Comparison of ENCODE assay signal across 16 cellular contexts in the genomic region with DNA sequence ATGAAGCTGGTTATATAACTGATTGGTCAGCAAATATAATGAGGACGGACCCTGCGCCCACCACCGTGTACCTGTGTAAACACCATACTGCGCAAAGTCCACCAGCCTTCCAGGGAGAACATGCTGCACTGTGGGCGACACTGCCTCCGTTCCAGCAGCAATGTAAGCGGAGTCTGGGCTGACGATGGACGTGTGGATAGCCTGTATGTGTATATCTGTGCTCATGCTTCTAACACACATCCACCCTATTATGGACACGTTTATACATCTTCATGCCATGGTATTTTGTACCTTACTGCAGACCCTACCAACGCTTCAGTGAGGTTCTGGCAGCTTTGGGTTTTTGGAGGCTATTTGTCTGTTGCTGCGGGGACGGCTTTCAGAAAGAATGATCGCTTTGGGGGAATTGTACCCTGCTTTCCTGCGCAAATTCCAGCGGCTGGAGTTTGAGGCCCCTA. TPM values are rescaled to one million over a fixed set of nuclear protein-coding genes. Genes with fewer than 3 reads are reported as not detected.
A peak's percentile ranks its signal among the peaks of the same experiment; 100 is the strongest.
DNase-seq lines count a peak whose midpoint lies in the region; ATAC-seq, FAIRE-seq and TF ChIP-seq lines count a peak whose summit lies in the region.
"Had no signal": no experiment of that assay in that cellular context is flagged by ENCODE, and none has a peak within 500 bp of the region (broad histone marks: within the 10 kb centered on the region; RNA-seq: fewer than 3 reads in every experiment).

No MANE protein-coding gene starts in this region.

- TF ChIP-seq CTCF in natural killer cell (IDR thresholded peaks at IDR 0.05) (no peak), IMR-90 (conservative IDR thresholded peaks at IDR 0.05; ENCODE audit: low read depth, low read length) (no peak), bronchial epithelial cell (IDR thresholded peaks at IDR 0.05; ENCODE audit: insufficient read depth, low read length, severe bottlenecking) (no peak), type B pancreatic cell (conservative IDR thresholded peaks at IDR 0.05) (no peak), WERI-Rb-1 (IDR thresholded peaks at IDR 0.05; ENCODE audit: low read depth, low read length) (no peak)

- peak overlapping the region in 1 of 2 donors; percentile 65 for H3K27ac Mint-ChIP-seq in natural killer cell
- H3K27ac Mint-ChIP-seq in natural killer cell treated with Interleukin-12 subunit alpha and Interleukin-12 subunit beta and Interleukin-15 and Interleukin-18, amount 100 ng/mL, for 72 hours = no peak overlapping the region
- H3K27ac Mint-ChIP-seq in type B pancreatic cell = no peak overlapping the region

- no peak overlapping the region for H3K56ac ChIP-seq in IMR-90 (ENCODE audit: extremely low read depth, insufficient read depth, low read length)

- no peak for ATAC-seq in natural killer cell
- ATAC-seq in natural killer cell treated with Interleukin-12 subunit alpha and Interleukin-12 subunit beta and Interleukin-15 and Interleukin-18, amount 100 ng/mL, for 72 hours = no peak
- no peak for ATAC-seq in IMR-90 (ENCODE audit: low read depth)
- ATAC-seq: gastroesophageal sphincter had no signal

- H3K36me3 ChIP-seq in IMR-90 (ENCODE audit: control insufficient read depth, insufficient read depth, low read length) = no peaks in the 10 kb centered on the region
- no peaks in the 10 kb centered on the region for H3K36me3 ChIP-seq in bronchial epithelial cell (ENCODE audit: control insufficient read depth, insufficient read depth, low read length)
- H3K36me3 ChIP-seq in WERI-Rb-1 = no peaks in the 10 kb centered on the region
- H3K36me3 ChIP-seq: gastroesophageal sphincter, spleen had no signal

- DNase-seq in natural killer cell = no peak
- no peak for DNase-seq in natural killer cell treated with Interleukin-12 subunit alpha and Interleukin-12 subunit beta and Interleukin-15 and Interleukin-18, amount 100 ng/mL, for 72 hours (ENCODE audit: low spot score)
- no peak for DNase-seq in IMR-90
- no peak for DNase-seq in bronchial epithelial cell (ENCODE audit: low read depth)
- no peak for DNase-seq in type B pancreatic cell (ENCODE audit: extremely low spot score, unreplicated experiment)
- no peak for DNase-seq in C1 segment of cervical spinal cord (lab: John Stamatoyannopoulos, UW)
- no peak for DNase-seq in NCI-H1436 (lab: John Stamatoyannopoulos, UW)
- DNase-seq in WERI-Rb-1 = no peak
- DNase-seq: amniotic stem cell; NCI-H1694 treated with DMSO at 0.1 percent for 48 hours; NCI-H510A; spleen; stimulated activated naive CD4-positive, alpha-beta T cell treated with Interleukin-2 at 50 U/mL for 16 hours had no signal

- no peak overlapping the region for H3K14ac ChIP-seq in IMR-90 (replicated peaks; ENCODE audit: low read depth, low read length)

- CTCF ChIA-PET in IMR-90 (lab: Yijun Ruan, JAX) = no interaction called here

- H4K20me1 ChIP-seq in IMR-90 (ENCODE audit: insufficient read depth, low read length) = no peaks in the 10 kb centered on the region

- no peak overlapping the region; the same call in 1 of the 2 replicates for H3K4ac ChIP-seq in IMR-90 (ENCODE audit: low read depth, low read length)

- H3K18ac ChIP-seq in IMR-90 (ENCODE audit: low read depth, low read length) = no peak overlapping the region

- no peak for TF ChIP-seq RAD21 in IMR-90 (IDR thresholded peaks at IDR 0.05; ENCODE audit: low read length)

- H4K8ac ChIP-seq in IMR-90 (ENCODE audit: low read depth in 2 of 2, low read length in 2 of 2) = no peak overlapping the region

- peak overlapping the region; percentile 39 for H2AFZ ChIP-seq in IMR-90 (replicated peaks; ENCODE audit: low read length, poor library complexity)

- BruUV-seq in IMR-90 (replicated peaks; lab: Mats Ljungman, UMichigan) = no TSS peak

- H4K91ac ChIP-seq in IMR-90 (ENCODE audit: insufficient read depth, low read depth, low read length) = no peak overlapping the region

- H3K27me3 ChIP-seq in IMR-90 (ENCODE audit: control insufficient read depth, insufficient read depth, low read length) (no peaks in the 10 kb centered on the region), bronchial epithelial cell (ENCODE audit: control insufficient read depth, insufficient read depth, low read length) (no peaks in the 10 kb centered on the region), WERI-Rb-1 (ENCODE audit: insufficient read depth, low read depth, severe bottlenecking) (no peaks in the 10 kb centered on the region)
- H3K27me3 ChIP-seq: gastroesophageal sphincter, SJSA1, spleen had no signal

- H2AK9ac ChIP-seq in IMR-90 (replicated peaks; ENCODE audit: low read depth, low read length, poor library complexity) = no peak overlapping the region

- FAIRE-seq in bronchial epithelial cell (lab: Jason Lieb, UNC) = peak; percentile 18

- H3K9me3 Mint-ChIP-seq in natural killer cell = no peaks in the 10 kb centered on the region
- H3K9me3 Mint-ChIP-seq in natural killer cell treated with Interleukin-12 subunit alpha and Interleukin-12 subunit beta and Interleukin-15 and Interleukin-18, amount 100 ng/mL, for 72 hours = no peaks in the 10 kb centered on the region
- H3K9me3 Mint-ChIP-seq in type B pancreatic cell = no peaks in the 10 kb centered on the region

- WGBS in IMR-90 (ENCODE audit: extremely low coverage in 2 of 2, insufficient read length in 1 of 2), 2 experiments = 93% methylated on average over 3 of the region's 16 CpGs; no CpG with 5 or more reads in 1 of the 2 experiments

- H2BK5ac ChIP-seq in IMR-90 (ENCODE audit: low read depth, low read length, poor library complexity, severe bottlenecking) = no peak overlapping the region

- H3K4me1 ChIP-seq in IMR-90 (ENCODE audit: control insufficient read depth, insufficient read depth, low read length) = peaks cover 3% of the 10 kb centered on the region; the same call in 1 of the 2 replicates

- H2BK120ac ChIP-seq in IMR-90 (ENCODE audit: low read depth, low read length) = no peak overlapping the region

- no peak overlapping the region for H3K27ac ChIP-seq in IMR-90 (ENCODE audit: insufficient read depth, low read length)
- H3K27ac ChIP-seq in WERI-Rb-1 = no peak overlapping the region
- H3K27ac ChIP-seq: HL-60, SJSA1 had no signal

- in situ Hi-C loops in IMR-90 (cut with MboI; ENCODE audit: low sequenced_read_pairs) = no loop called here

- POLR2A ChIA-PET in IMR-90 (lab: Charles Lee; ENCODE audit: unreplicated experiment) = no interaction called here

- H3K9ac ChIP-seq in IMR-90 (ENCODE audit: low read depth, low read length) = no peak overlapping the region

- no peak overlapping the region for H2BK20ac ChIP-seq in IMR-90 (ENCODE audit: low read depth, low read length)

- H3K27me3 Mint-ChIP-seq in natural killer cell (ENCODE audit: low read depth in 2 of 2) (no peaks in the 10 kb centered on the region), type B pancreatic cell (peaks cover 17% of the 10 kb centered on the region)
- H3K27me3 Mint-ChIP-seq in natural killer cell treated with Interleukin-12 subunit alpha and Interleukin-12 subunit beta and Interleukin-15 and Interleukin-18, amount 100 ng/mL, for 72 hours = no peaks in the 10 kb centered on the region

- H4K5ac ChIP-seq in IMR-90 (ENCODE audit: low read depth, low read length) = no peak overlapping the region

- H3K79me1 ChIP-seq in IMR-90 (ENCODE audit: low read depth in 1 of 2, low read length in 2 of 2) = peaks cover 3 to 4% of the 10 kb centered on the region in 2 experiments; a peak in 2 of 4 replicates

- dilution Hi-C loops in IMR-90 (cut with HindIII; ENCODE audit: low sequenced_read_pairs, unreplicated experiment) = no loop called here

- peaks cover 27 to 37% of the 10 kb centered on the region in 2 donors for H3K4me1 Mint-ChIP-seq in natural killer cell
- H3K4me1 Mint-ChIP-seq in natural killer cell treated with Interleukin-12 subunit alpha and Interleukin-12 subunit beta and Interleukin-15 and Interleukin-18, amount 100 ng/mL, for 72 hours (ENCODE audit: low read depth in 2 of 2) = peaks cover 18 to 26% of the 10 kb centered on the region in 2 donors
- H3K4me1 Mint-ChIP-seq in type B pancreatic cell (ENCODE audit: unreplicated experiment) = no peaks in the 10 kb centered on the region

- no peak for TF ChIP-seq POLR2A in IMR-90 (IDR thresholded peaks at IDR 0.05; ENCODE audit: low read depth, low read length)

- H3K4me3 Mint-ChIP-seq in natural killer cell (peak overlapping the region; percentile 94), type B pancreatic cell (peak overlapping the region; percentile 30)
- no peak overlapping the region for H3K4me3 Mint-ChIP-seq in natural killer cell treated with Interleukin-12 subunit alpha and Interleukin-12 subunit beta and Interleukin-15 and Interleukin-18, amount 100 ng/mL, for 72 hours

- H3K36me3 Mint-ChIP-seq in natural killer cell (no peaks in the 10 kb centered on the region), type B pancreatic cell (no peaks in the 10 kb centered on the region)
- no peaks in the 10 kb centered on the region for H3K36me3 Mint-ChIP-seq in natural killer cell treated with Interleukin-12 subunit alpha and Interleukin-12 subunit beta and Interleukin-15 and Interleukin-18, amount 100 ng/mL, for 72 hours

- intact Hi-C loops in natural killer cell (cut with micrococcal nuclease) = no loop called here
- intact Hi-C loops in IMR-90 (cut with micrococcal nuclease) = loop anchor here (5.0 kb wide), 1 partner anchor 56 kb away; no protein-coding TSS in a partner anchor

- H3K4me2 ChIP-seq in IMR-90 (ENCODE audit: low read depth, low read length) = no peak overlapping the region

- H2AK5ac ChIP-seq in IMR-90 (ENCODE audit: low read depth, low read length) = no peak overlapping the region

- H3K9me3 ChIP-seq in IMR-90 (ENCODE audit: control insufficient read depth, insufficient read depth, low read length) (no peaks in the 10 kb centered on the region), WERI-Rb-1 (ENCODE audit: severe bottlenecking) (no peaks in the 10 kb centered on the region)
- H3K9me3 ChIP-seq: gastroesophageal sphincter, SJSA1, spleen had no signal

- H3K9me1 ChIP-seq in IMR-90 (ENCODE audit: insufficient read depth, low read length) = 0 out of 2 replicates have a peak, but pooled peaks cover 2% of the 10 kb centered on the region

- H3K4me3 ChIP-seq in IMR-90 (ENCODE audit: insufficient read depth, low read depth, low read length) (no peak overlapping the region), bronchial epithelial cell (ENCODE audit: low read depth, low read length) (no peak overlapping the region), WERI-Rb-1 (ENCODE audit: low read depth, low read length) (no peak overlapping the region)

- H2BK15ac ChIP-seq in IMR-90 (ENCODE audit: low read depth, low read length) = no peak overlapping the region

- H3K23ac ChIP-seq in IMR-90 (ENCODE audit: low read depth, low read length) = no peak overlapping the region

RNA-seq across cellular contexts. Expression of a gene that starts 1.4 kb away (rescaled TPM):
- total RNA-seq in natural killer cell = 1 to 10 TPM; 4.1 to 7.1 (median 5.9) TPM
- 1 to 10 TPM; 1.5 to 1.6 TPM for total RNA-seq in natural killer cell treated with Interleukin-12 subunit alpha and Interleukin-12 subunit beta and Interleukin-15 and Interleukin-18, amount 100 ng/mL, for 72 hours
- 9.2 and 10.6 TPM in 2 replicates for total RNA-seq in IMR-90 (2012; rRNA removed)
- polyA plus RNA-seq in IMR-90 (2012; rRNA removed) = 6.1 and 6.6 TPM in 2 replicates
- 4.6 and 6.9 TPM in 2 replicates for polyA plus RNA-seq in IMR-90 (2012; cell fraction: cytosol; rRNA removed)
- 2.0 and 4.8 TPM in 2 replicates for polyA plus RNA-seq in IMR-90 (2012; cell fraction: nucleus; rRNA removed; ENCODE audit: low replicate concordance)
- 3.3 and 3.7 TPM in 2 replicates for total RNA-seq in bronchial epithelial cell
- total RNA-seq in type B pancreatic cell (ENCODE audit: low replicate concordance) = 3.8 and 5.3 TPM in 2 replicates

RNA-seq across cellular contexts. Expression of a gene that starts 37.9 kb away (rescaled TPM):
- total RNA-seq in natural killer cell (1 to 10 TPM; 1.2 to 3.7 (median 2.3) TPM), IMR-90 (2012; rRNA removed) (1.4 and 1.9 TPM in 2 replicates), bronchial epithelial cell (0.13 and 0.26 TPM in 2 replicates), type B pancreatic cell (ENCODE audit: low replicate concordance) (1.7 TPM in 1 of 2 replicates, not detected in the other)
- total RNA-seq in natural killer cell treated with Interleukin-12 subunit alpha and Interleukin-12 subunit beta and Interleukin-15 and Interleukin-18, amount 100 ng/mL, for 72 hours = 1 to 10 TPM; 3.0 to 3.1 TPM
- polyA plus RNA-seq in IMR-90 (2012; rRNA removed) = 2.2 and 2.8 TPM in 2 replicates
- polyA plus RNA-seq in IMR-90 (2012; cell fraction: cytosol; rRNA removed) = 1.3 and 2.5 TPM in 2 replicates
- 4.1 and 6.9 TPM in 2 replicates for polyA plus RNA-seq in IMR-90 (2012; cell fraction: nucleus; rRNA removed; ENCODE audit: low replicate concordance)
